14 cellular contexts compared by ENCODE assay signal in the genomic region with DNA sequence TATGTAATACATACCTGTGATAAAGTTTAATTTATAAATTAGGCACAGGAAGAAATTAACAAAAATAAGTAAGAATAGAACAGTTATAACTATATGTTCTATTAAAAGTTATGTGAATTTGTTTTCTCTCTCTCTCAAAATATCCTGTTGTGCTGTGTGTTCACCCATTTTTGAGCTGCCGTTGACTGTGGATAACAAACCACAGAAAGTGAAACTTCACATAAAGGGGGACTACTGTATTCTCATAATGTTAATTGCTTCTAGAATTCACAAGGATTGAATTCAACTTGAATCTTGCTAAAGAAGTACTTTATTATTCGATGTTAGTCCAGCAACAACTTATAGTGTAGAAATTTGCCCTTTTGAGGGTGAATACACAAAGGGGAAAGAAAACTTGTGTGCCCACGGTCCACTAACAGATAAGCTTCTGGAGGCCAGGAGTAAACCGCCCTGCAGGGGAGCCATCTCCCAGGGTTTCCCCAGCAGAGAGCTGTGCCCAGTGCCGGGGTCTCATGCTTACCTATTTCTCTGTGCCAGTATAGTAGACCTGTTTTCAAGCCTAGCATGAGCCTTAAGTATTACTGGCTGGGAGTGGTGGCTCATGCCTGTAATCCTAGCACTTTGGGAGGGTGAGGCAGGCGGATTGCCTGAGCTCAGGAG.
DNase-seq lines count a peak whose midpoint lies in the region; ATAC-seq and TF ChIP-seq lines count a peak whose summit lies in the region.
"Had no signal": no experiment of that assay in that cellular context is flagged by ENCODE, and none has a peak within 500 bp of the region (broad histone marks: within the 10 kb centered on the region; RNA-seq: fewer than 3 reads in every experiment).

No MANE protein-coding gene starts in this region.

- H3K4me1 Mint-ChIP-seq in T-helper 17 cell (peaks cover 36% of the 10 kb centered on the region), memory B cell (peaks cover 33% of the 10 kb centered on the region)

- no peaks in the 10 kb centered on the region for H3K36me3 ChIP-seq in gastroesophageal sphincter

- no peak for TF ChIP-seq CTCF in gastroesophageal sphincter (IDR thresholded peaks at IDR 0.05)

- no peak for TF ChIP-seq EP300 in gastroesophageal sphincter (IDR thresholded peaks at IDR 0.05)

- ATAC-seq in GM21619 (IDR thresholded peaks at IDR 0.05; ENCODE audit: unreplicated experiment) (peak; percentile 52), T-helper 17 cell (peak; percentile 42), memory B cell (ENCODE audit: low read depth) (peak; percentile 39), gastroesophageal sphincter (no peak), HG03025 (IDR thresholded peaks at IDR 0.05; ENCODE audit: low FRiP score, unreplicated experiment) (no peak)
- ATAC-seq: HCT116 had no signal

- peak overlapping the region; percentile 72 for H3K27ac Mint-ChIP-seq in T-helper 17 cell
- H3K27ac Mint-ChIP-seq in memory B cell: no peak overlapping the region

- no peaks in the 10 kb centered on the region for H3K9me3 ChIP-seq in T-helper 17 cell (ENCODE audit: control insufficient read depth, low read length, poor library complexity, severe bottlenecking)
- no peaks in the 10 kb centered on the region for H3K9me3 ChIP-seq in gastroesophageal sphincter

- H3K4me1 ChIP-seq in gastroesophageal sphincter: peaks cover 0 to 53% (median 8%) of the 10 kb centered on the region in 3 donors

- H3K27me3 Mint-ChIP-seq in T-helper 17 cell (no peaks in the 10 kb centered on the region), memory B cell (no peaks in the 10 kb centered on the region)

- no peak for TF ChIP-seq POLR2A in gastroesophageal sphincter (IDR thresholded peaks at IDR 0.05)

- 70 to 86% methylated on average over 3 to 6 of the region's 6 CpGs for WGBS in gastroesophageal sphincter (ENCODE audit: low coverage in 1 of 2), 2 donors

- H3K4me3 Mint-ChIP-seq in T-helper 17 cell: no peak overlapping the region
- H3K4me3 Mint-ChIP-seq in memory B cell: no peak overlapping the region

- H3K9me3 Mint-ChIP-seq in memory B cell: peaks cover 2% of the 10 kb centered on the region

- no peaks in the 10 kb centered on the region for H3K27me3 ChIP-seq in gastroesophageal sphincter

- H3K4me3 ChIP-seq in GM08714 (ENCODE audit: low read length) (peak overlapping the region; percentile 52), gastroesophageal sphincter (no peak overlapping the region)

- H3K27ac ChIP-seq in gastroesophageal sphincter: no peak overlapping the region

- H3K36me3 Mint-ChIP-seq in T-helper 17 cell (ENCODE audit: low read depth) (no peaks in the 10 kb centered on the region), memory B cell (peaks cover 9% of the 10 kb centered on the region)

- DNase-seq in T-helper 17 cell: no peak
- no peak for DNase-seq in memory B cell (ENCODE audit: low spot score in 2 of 2)
- no peak for DNase-seq in pons (ENCODE audit: low spot score)
- no peak for DNase-seq in T-helper 9 cell
- DNase-seq: effector CD8-positive, alpha-beta T cell; IMR-90; NCI-H1436 treated with DMSO at 0.1 percent for 48 hours; NCI-H524; stimulated activated CD4-positive, alpha-beta T cell treated with anti-CD3 and anti-CD28 coated beads, Interleukin-4, amount 100 ng/mL, for 24 hours had no signal

Comparison
In these comparisons a context has a peak if more than half of its experiments do, and no peak if none do; other contexts are left out.
1. ATAC-seq: peak in GM21619 (single experiment), T-helper 17 cell (single experiment) and memory B cell (single experiment); none in gastroesophageal sphincter (single experiment) and HG03025 (single experiment).